ENCODE assay signal across 2 cellular contexts in the genomic region with DNA sequence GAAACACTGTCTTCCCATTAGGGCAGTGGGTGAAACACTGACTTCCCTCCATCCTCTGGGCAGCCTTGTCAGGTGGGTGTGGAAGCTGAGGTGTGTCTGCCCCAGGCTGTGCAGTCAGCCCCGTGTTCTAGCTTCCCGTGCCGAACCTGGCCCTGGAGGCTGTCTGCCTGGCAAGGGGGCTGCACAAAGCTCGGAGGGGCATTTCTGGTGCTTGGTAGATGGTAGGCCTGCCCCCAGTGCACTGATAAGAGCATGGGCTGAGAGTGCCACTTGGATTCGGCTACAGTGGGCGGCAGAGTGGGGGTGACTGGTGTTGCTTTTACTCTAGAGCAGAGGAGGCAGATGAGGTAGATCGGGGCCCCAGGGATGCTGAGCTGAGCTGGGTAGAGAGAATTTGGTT.
TF ChIP-seq lines count a peak whose summit lies in the region.

No MANE protein-coding gene starts in this region.

TF ChIP-seq in SK-N-SH, 30 proteins besides CTCF, POLR2A, EP300 and RAD21 (continued from another document):
- TF ChIP-seq MXI1 (IDR thresholded peaks at IDR 0.05; ENCODE audit: low read depth, low read length): no peak
- TF ChIP-seq, protein P1, sequence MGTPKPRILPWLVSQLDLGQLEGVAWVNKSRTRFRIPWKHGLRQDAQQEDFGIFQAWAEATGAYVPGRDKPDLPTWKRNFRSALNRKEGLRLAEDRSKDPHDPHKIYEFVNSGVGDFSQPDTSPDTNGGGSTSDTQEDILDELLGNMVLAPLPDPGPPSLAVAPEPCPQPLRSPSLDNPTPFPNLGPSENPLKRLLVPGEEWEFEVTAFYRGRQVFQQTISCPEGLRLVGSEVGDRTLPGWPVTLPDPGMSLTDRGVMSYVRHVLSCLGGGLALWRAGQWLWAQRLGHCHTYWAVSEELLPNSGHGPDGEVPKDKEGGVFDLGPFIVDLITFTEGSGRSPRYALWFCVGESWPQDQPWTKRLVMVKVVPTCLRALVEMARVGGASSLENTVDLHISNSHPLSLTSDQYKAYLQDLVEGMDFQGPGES (IDR thresholded peaks at IDR 0.05; ENCODE audit: low read depth, low read length): no peak
- no peak for TF ChIP-seq FOXJ3 (CRISPR knock-in tag; IDR thresholded peaks at IDR 0.05)
- TF ChIP-seq NFIC (IDR thresholded peaks at IDR 0.05; ENCODE audit: borderline replicate concordance): no peak
- no peak for TF ChIP-seq RCOR1 (IDR thresholded peaks at IDR 0.05; ENCODE audit: low read length)
- TF ChIP-seq, protein P2, sequence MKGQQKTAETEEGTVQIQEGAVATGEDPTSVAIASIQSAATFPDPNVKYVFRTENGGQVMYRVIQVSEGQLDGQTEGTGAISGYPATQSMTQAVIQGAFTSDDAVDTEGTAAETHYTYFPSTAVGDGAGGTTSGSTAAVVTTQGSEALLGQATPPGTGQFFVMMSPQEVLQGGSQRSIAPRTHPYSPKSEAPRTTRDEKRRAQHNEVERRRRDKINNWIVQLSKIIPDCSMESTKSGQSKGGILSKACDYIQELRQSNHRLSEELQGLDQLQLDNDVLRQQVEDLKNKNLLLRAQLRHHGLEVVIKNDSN (IDR thresholded peaks at IDR 0.05; ENCODE audit: borderline replicate concordance, low read depth): no peak

TF ChIP-seq in SK-N-SH treated with all-trans-retinoic acid at 6 μM for 48 hours, 23 proteins besides CTCF, POLR2A, EP300 and RAD21 (continued from another document):
- TF ChIP-seq, protein P3, sequence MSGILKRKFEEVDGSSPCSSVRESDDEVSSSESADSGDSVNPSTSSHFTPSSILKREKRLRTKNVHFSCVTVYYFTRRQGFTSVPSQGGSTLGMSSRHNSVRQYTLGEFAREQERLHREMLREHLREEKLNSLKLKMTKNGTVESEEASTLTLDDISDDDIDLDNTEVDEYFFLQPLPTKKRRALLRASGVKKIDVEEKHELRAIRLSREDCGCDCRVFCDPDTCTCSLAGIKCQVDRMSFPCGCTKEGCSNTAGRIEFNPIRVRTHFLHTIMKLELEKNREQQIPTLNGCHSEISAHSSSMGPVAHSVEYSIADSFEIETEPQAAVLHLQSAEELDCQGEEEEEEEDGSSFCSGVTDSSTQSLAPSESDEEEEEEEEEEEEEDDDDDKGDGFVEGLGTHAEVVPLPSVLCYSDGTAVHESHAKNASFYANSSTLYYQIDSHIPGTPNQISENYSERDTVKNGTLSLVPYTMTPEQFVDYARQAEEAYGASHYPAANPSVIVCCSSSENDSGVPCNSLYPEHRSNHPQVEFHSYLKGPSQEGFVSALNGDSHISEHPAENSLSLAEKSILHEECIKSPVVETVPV (CRISPR knock-in tag; IDR thresholded peaks at IDR 0.05): no peak
- TF ChIP-seq, protein P4, sequence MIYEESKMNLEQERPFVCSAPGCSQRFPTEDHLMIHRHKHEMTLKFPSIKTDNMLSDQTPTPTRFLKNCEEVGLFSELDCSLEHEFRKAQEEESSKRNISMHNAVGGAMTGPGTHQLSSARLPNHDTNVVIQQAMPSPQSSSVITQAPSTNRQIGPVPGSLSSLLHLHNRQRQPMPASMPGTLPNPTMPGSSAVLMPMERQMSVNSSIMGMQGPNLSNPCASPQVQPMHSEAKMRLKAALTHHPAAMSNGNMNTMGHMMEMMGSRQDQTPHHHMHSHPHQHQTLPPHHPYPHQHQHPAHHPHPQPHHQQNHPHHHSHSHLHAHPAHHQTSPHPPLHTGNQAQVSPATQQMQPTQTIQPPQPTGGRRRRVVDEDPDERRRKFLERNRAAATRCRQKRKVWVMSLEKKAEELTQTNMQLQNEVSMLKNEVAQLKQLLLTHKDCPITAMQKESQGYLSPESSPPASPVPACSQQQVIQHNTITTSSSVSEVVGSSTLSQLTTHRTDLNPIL (CRISPR knock-in tag; IDR thresholded peaks at IDR 0.05; ENCODE audit: low read depth): no peak
- TF ChIP-seq ZFP30 (CRISPR knock-in tag; IDR thresholded peaks at IDR 0.05) (no peak), ZNF70 (CRISPR knock-in tag; IDR thresholded peaks at IDR 0.05) (no peak), ZNF8 (CRISPR knock-in tag; IDR thresholded peaks at IDR 0.05) (no peak), PPARA (CRISPR knock-in tag; IDR thresholded peaks at IDR 0.05; ENCODE audit: borderline replicate concordance) (no peak)
